ENCODE assay signal across 9 cellular contexts in the genomic region with DNA sequence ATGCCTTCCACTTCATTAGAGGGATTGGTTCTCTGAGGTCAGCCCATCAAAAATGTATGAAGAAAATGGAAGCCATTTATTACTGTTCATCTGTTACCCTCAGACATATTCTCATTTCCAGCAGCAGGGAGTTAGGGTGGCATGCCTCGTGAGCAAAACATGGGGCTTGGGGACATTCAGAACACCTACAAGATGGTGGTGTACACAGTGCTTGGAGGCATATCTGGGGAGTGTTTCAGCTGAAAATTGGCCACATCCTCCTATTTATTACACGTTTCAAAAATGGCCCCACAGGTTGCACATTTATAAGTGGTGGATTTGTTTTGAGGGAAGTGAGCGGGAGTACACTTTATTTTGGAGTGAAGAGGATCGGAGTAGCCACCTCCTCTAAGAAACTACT.
DNase-seq lines count a peak whose midpoint lies in the region; ATAC-seq, FAIRE-seq and TF ChIP-seq lines count a peak whose summit lies in the region.
"Had no signal": no experiment of that assay in that cellular context is flagged by ENCODE, and none has a peak within 500 bp of the region (broad histone marks: within the 10 kb centered on the region; RNA-seq: fewer than 3 reads in every experiment).

No MANE protein-coding gene starts in this region.

- no peaks in the 10 kb centered on the region for H4K20me1 ChIP-seq in Loucy (ENCODE audit: insufficient read depth, low read length, poor library complexity, severe bottlenecking)
- no peaks in the 10 kb centered on the region for H4K20me1 ChIP-seq in endothelial cell of umbilical vein (replicated peaks; ENCODE audit: control insufficient read depth, extremely low read depth, insufficient read depth, low read length)

- peaks cover 33% of the 10 kb centered on the region for H3K79me2 ChIP-seq in Loucy (ENCODE audit: insufficient read depth, low read length)
- H3K79me2 ChIP-seq in endothelial cell of umbilical vein (ENCODE audit: control insufficient read depth, insufficient read depth, low read length) = peaks cover 2% of the 10 kb centered on the region

- no peaks in the 10 kb centered on the region for H3K36me3 ChIP-seq in CD8-positive, alpha-beta T cell (ENCODE audit: insufficient read depth, low read length)
- H3K36me3 ChIP-seq in Loucy (ENCODE audit: insufficient read depth, low read length) (no peaks in the 10 kb centered on the region), endothelial cell of umbilical vein (ENCODE audit: control insufficient read depth in 2 of 2, extremely low read depth in 1 of 2, insufficient read depth in 2 of 2, low read length in 2 of 2) (no peaks in the 10 kb centered on the region)

- TF ChIP-seq POLR2A in endothelial cell of umbilical vein (IDR thresholded peaks at IDR 0.05; ENCODE audit: low read depth, low read length) = no peak

- CTCF ChIA-PET in CD8-positive, alpha-beta T cell (lab: Charles Lee) = interaction anchor here (0.7 to 2.2 kb wide), 4 partner anchors 16 to 442 kb away, joined by 3 to 8 read pairs (median 4); no protein-coding TSS in a partner anchor
- CTCF ChIA-PET in endothelial cell of umbilical vein (lab: Charles Lee) = interaction anchor here (2.5 kb wide), 1 partner anchor 9 kb away, joined by 8 read pairs; no protein-coding TSS in a partner anchor

- no peak for TF ChIP-seq CTCF in CD8-positive, alpha-beta T cell (IDR thresholded peaks at IDR 0.05)
- no peak for TF ChIP-seq CTCF in Loucy (conservative IDR thresholded peaks at IDR 0.05; ENCODE audit: low read length)
- no peak for TF ChIP-seq CTCF in endothelial cell of umbilical vein (IDR thresholded peaks at IDR 0.05; ENCODE audit: extremely low read depth in 1 of 2, insufficient read depth in 1 of 2, low read depth in 1 of 2, low read length in 2 of 2)

- peak overlapping the region; percentile 98 for H3K27ac Mint-ChIP-seq in CD8-positive, alpha-beta T cell

- H3K4me3 Mint-ChIP-seq in CD8-positive, alpha-beta T cell = peak overlapping the region; percentile 96

- no peaks in the 10 kb centered on the region for H3K27me3 ChIP-seq in CD8-positive, alpha-beta T cell (ENCODE audit: insufficient read depth, low read length)
- no peaks in the 10 kb centered on the region for H3K27me3 ChIP-seq in Loucy (ENCODE audit: insufficient read depth, low read length, poor library complexity, severe bottlenecking)
- H3K27me3 ChIP-seq in endothelial cell of umbilical vein (ENCODE audit: control insufficient read depth in 2 of 2, insufficient read depth in 2 of 2, low read length in 2 of 2) = peaks cover 5 to 26% of the 10 kb centered on the region in 2 experiments

- BruUV-seq in endothelial cell of umbilical vein (replicated peaks; lab: Mats Ljungman, UMichigan) = no TSS peak

- no peaks in the 10 kb centered on the region for H3K27me3 Mint-ChIP-seq in CD8-positive, alpha-beta T cell (ENCODE audit: low read depth)

- no peaks in the 10 kb centered on the region for H3K9me1 ChIP-seq in endothelial cell of umbilical vein (replicated peaks; ENCODE audit: control insufficient read depth, extremely low read depth, insufficient read depth, low read length)

- no peaks in the 10 kb centered on the region for H3K9me3 ChIP-seq in CD8-positive, alpha-beta T cell (ENCODE audit: low read length)
- H3K9me3 ChIP-seq in Loucy (ENCODE audit: insufficient read depth, low read depth, low read length) (no peaks in the 10 kb centered on the region), endothelial cell of umbilical vein (replicated peaks; ENCODE audit: control insufficient read depth, insufficient read depth, low read length) (no peaks in the 10 kb centered on the region)

- peak overlapping the region; percentile 65 for H3K4me2 ChIP-seq in Loucy (ENCODE audit: low read depth, low read length, poor library complexity, severe bottlenecking)
- peak overlapping the region; percentile 92 for H3K4me2 ChIP-seq in endothelial cell of umbilical vein (ENCODE audit: insufficient read depth, low read length)

- no peaks in the 10 kb centered on the region for H3K9me2 ChIP-seq in Loucy (replicated peaks; ENCODE audit: low read depth, low read length)

- H2AFZ ChIP-seq in Loucy (ENCODE audit: low read length) (no peak overlapping the region), endothelial cell of umbilical vein (ENCODE audit: low read depth, low read length) (no peak overlapping the region)

- H3K9ac ChIP-seq in Loucy (ENCODE audit: low read depth, low read length, poor library complexity, severe bottlenecking) (peak overlapping the region; percentile 94), endothelial cell of umbilical vein (replicated peaks; ENCODE audit: extremely low read depth, insufficient read depth, low read length) (no peak overlapping the region)

- POLR2A ChIA-PET in CD8-positive, alpha-beta T cell (lab: Charles Lee) = interaction anchor here (1.0 to 3.4 kb wide), 5 partner anchors 8 to 222 kb away, joined by 3 to 39 read pairs (median 20); a partner anchor contains a TSS
- POLR2A ChIA-PET in endothelial cell of umbilical vein (lab: Charles Lee) = no interaction called here

- no peak for ATAC-seq in CD8-positive, alpha-beta T cell
- no peak for ATAC-seq in GM18519 (IDR thresholded peaks at IDR 0.05; ENCODE audit: low FRiP score, unreplicated experiment)
- ATAC-seq in GM21737 (IDR thresholded peaks at IDR 0.05; ENCODE audit: unreplicated experiment) = no peak

- H3K4me3 ChIP-seq in CD8-positive, alpha-beta T cell (ENCODE audit: low read depth, low read length) = no peak overlapping the region
- H3K4me3 ChIP-seq in Loucy (ENCODE audit: low read length, poor library complexity, severe bottlenecking) (peak overlapping the region; percentile 85), endothelial cell of umbilical vein (replicated peaks in 1 of 3; ENCODE audit: insufficient read depth in 1 of 3, low read depth in 1 of 3, low read length in 3 of 3) (no peak overlapping the region)

- H3F3A ChIP-seq in Loucy (ENCODE audit: low read depth) = peaks cover 6% of the 10 kb centered on the region; the same call in 1 of the 2 replicates

- dilution Hi-C loops in endothelial cell of umbilical vein (cut with MboI; ENCODE audit: extremely low pct_ligation_motif_present, low sequenced_read_pairs) = no loop called here

- intact Hi-C loops in CD8-positive, alpha-beta T cell (cut with DNase I, micrococcal nuclease) = loop anchor here (5.0 to 10.0 kb wide), 13 partner anchors 91 to 996 kb away; a partner anchor contains a TSS
- intact Hi-C loops in endothelial cell of umbilical vein (cut with micrococcal nuclease) = loop anchor here (5.0 to 10.0 kb wide), 4 partner anchors 186 to 941 kb away; a partner anchor contains a TSS

- peaks cover 20% of the 10 kb centered on the region for H3K4me1 ChIP-seq in CD8-positive, alpha-beta T cell (ENCODE audit: insufficient read depth, low read length)
- peaks cover 26% of the 10 kb centered on the region for H3K4me1 ChIP-seq in Loucy (ENCODE audit: insufficient read depth, low read length, poor library complexity, severe bottlenecking)
- H3K4me1 ChIP-seq in endothelial cell of umbilical vein (ENCODE audit: control insufficient read depth, extremely low read depth, insufficient read depth, low read length) = peaks cover 26% of the 10 kb centered on the region

- peaks cover 29% of the 10 kb centered on the region for H3K4me1 Mint-ChIP-seq in CD8-positive, alpha-beta T cell (ENCODE audit: low read depth)

- H3K27ac ChIP-seq in CD8-positive, alpha-beta T cell (ENCODE audit: low read depth, low read length) = no peak overlapping the region
- no peak overlapping the region for H3K27ac ChIP-seq in endothelial cell of umbilical vein (ENCODE audit: insufficient read depth, low read depth, low read length)

- H3K36me3 Mint-ChIP-seq in CD8-positive, alpha-beta T cell = peaks cover 11% of the 10 kb centered on the region

- DNase-seq in CD8-positive, alpha-beta T cell = no peak
- no peak for DNase-seq in endothelial cell of umbilical vein (ENCODE audit: low read depth, low spot score)
- peak; percentile 20 for DNase-seq in retina
- DNase-seq in NCI-H2171 treated with DMSO at 0.1 percent for 48 hours (lab: John Stamatoyannopoulos, UW) = no peak
- DNase-seq in NOMO-1 treated with dmso at 0.1 percent for 144 hours (lab: John Stamatoyannopoulos, UW; ENCODE audit: unreplicated experiment) = no peak
- DNase-seq: SHP77 had no signal

- FAIRE-seq in endothelial cell of umbilical vein (lab: Jason Lieb, UNC) = no peak

- H3K9me3 Mint-ChIP-seq in CD8-positive, alpha-beta T cell = no peaks in the 10 kb centered on the region

TF ChIP-seq in endothelial cell of umbilical vein, 7 proteins besides CTCF, POLR2A, EP300 and RAD21:
- TF ChIP-seq FOS (IDR thresholded peaks at IDR 0.05; ENCODE audit: borderline replicate concordance, insufficient read depth, low read length) (no peak), JUN (IDR thresholded peaks at IDR 0.05; ENCODE audit: borderline replicate concordance, insufficient read depth, insufficient read length, low read depth) (no peak), POLR2AphosphoS5 (IDR thresholded peaks at IDR 0.05; ENCODE audit: insufficient read depth, low read depth, low read length) (no peak), GATA2 (IDR thresholded peaks at IDR 0.05; ENCODE audit: insufficient read depth, insufficient read length, low read depth, low read length) (no peak), MYC (IDR thresholded peaks at IDR 0.05; ENCODE audit: low read depth, low read length) (no peak), EZH2 (IDR thresholded peaks at IDR 0.05; ENCODE audit: borderline replicate concordance, low read depth, low read length, severe bottlenecking) (no peak)
- TF ChIP-seq, protein P1, sequence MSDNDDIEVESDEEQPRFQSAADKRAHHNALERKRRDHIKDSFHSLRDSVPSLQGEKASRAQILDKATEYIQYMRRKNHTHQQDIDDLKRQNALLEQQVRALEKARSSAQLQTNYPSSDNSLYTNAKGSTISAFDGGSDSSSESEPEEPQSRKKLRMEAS (IDR thresholded peaks at IDR 0.05; ENCODE audit: insufficient read depth, insufficient read length) = no peak
